Comparison of ENCODE assay signal across 13 cellular contexts in the genomic region with DNA sequence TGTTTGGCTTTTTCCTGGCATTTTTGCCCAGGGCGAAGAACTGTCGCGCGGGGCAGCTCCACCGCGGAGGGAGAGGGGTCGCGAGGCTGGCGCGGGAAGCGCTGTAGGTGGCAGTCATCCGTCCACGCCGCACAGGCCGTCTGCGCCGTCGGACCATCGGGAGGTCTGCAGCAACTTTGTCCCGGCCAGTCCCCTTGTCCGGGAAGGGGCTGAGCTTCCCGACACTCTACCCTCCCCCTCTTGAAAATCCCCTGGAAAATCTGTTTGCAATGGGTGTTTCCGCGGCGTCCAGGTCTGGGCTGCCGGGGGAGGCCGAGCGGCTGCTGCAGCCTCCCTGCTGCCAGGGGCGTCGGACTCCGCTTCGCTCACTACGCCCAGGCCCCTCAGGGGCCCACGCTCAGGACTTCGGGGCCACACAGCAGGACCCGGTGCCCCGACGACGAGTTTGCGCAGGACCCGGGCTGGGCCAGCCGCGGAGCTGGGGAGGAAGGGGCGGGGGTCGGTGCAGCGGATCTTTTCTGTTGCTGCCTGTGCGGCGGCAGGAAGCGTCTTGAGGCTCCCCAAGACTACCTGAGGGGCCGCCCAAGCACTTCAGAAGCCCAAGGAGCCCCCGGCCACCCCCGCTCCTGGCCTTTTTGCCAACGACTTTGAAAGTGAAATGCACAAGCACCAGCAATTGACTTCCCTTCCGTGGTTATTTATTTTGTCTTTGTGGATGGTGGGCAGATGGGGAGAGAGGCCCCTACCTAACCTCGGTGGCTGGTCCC. TPM values are rescaled to one million over a fixed set of nuclear protein-coding genes. Genes with fewer than 3 reads are reported as not detected.
DNase-seq lines count a peak whose midpoint lies in the region; ATAC-seq, FAIRE-seq and TF ChIP-seq lines count a peak whose summit lies in the region.
"Had no signal": no experiment of that assay in that cellular context is flagged by ENCODE, and none has a peak within 500 bp of the region (broad histone marks: within the 10 kb centered on the region; RNA-seq: fewer than 3 reads in every experiment).

No MANE protein-coding gene starts in this region.

- no peak overlapping the region for H3K4me3 ChIP-seq in A549
- H3K4me3 ChIP-seq: cardiac muscle cell had no signal

- TF ChIP-seq EP300 in A549 (IDR thresholded peaks at IDR 0.05): no peak

- H3K4me3 Mint-ChIP-seq in Calu3 (ENCODE audit: low read depth, unreplicated experiment) (peak overlapping the region; percentile 85), memory B cell (peak overlapping the region; percentile 58), HFFc6 (no peak overlapping the region)

- H3K27me3 Mint-ChIP-seq in Calu3 (ENCODE audit: unreplicated experiment) (peaks cover 38% of the 10 kb centered on the region), memory B cell (peaks cover 15% of the 10 kb centered on the region), HFFc6 (ENCODE audit: insufficient read depth) (peaks cover 25% of the 10 kb centered on the region)

- intact Hi-C loops in Calu3 (cut with micrococcal nuclease; ENCODE audit: unreplicated experiment): no loop called here

- peak overlapping the region; percentile 81; the same call in 2 of the 3 replicates for H3K4me2 ChIP-seq in A549

- TF ChIP-seq POLR2A in A549 (IDR thresholded peaks at IDR 0.05; ENCODE audit: low read length): no peak

- H3K9me3 Mint-ChIP-seq in Calu3 (ENCODE audit: low read depth, unreplicated experiment): no peaks in the 10 kb centered on the region
- H3K9me3 Mint-ChIP-seq in memory B cell: no peaks in the 10 kb centered on the region
- H3K9me3 Mint-ChIP-seq in HFFc6: no peaks in the 10 kb centered on the region

- H3K9me3 ChIP-seq in A549: no peaks in the 10 kb centered on the region
- H3K9me3 ChIP-seq: sigmoid colon had no signal

- ATAC-seq in A549 (no peak), memory B cell (ENCODE audit: low read depth) (no peak), GM21825 (IDR thresholded peaks at IDR 0.05; ENCODE audit: unreplicated experiment) (no peak), GM18858 (IDR thresholded peaks at IDR 0.05; ENCODE audit: unreplicated experiment) (no peak)
- ATAC-seq: activated CD4-positive, CD25-positive, alpha-beta regulatory T cell treated with anti-CD3 and anti-CD28 coated beads, Interleukin-2, amount 50 U/mL, for 24 hours had no signal

- BruUV-seq in Calu3 (replicated peaks; lab: Mats Ljungman, UMichigan): no TSS peak

- TF ChIP-seq CTCF in A549 (IDR thresholded peaks at IDR 0.05) (no peak), Calu3 (IDR thresholded peaks at IDR 0.05; ENCODE audit: unreplicated experiment) (no peak), HFFc6 (IDR thresholded peaks at IDR 0.05) (no peak)

- no peak overlapping the region for H3K27ac Mint-ChIP-seq in Calu3 (ENCODE audit: unreplicated experiment)
- peak overlapping the region; percentile 47 for H3K27ac Mint-ChIP-seq in memory B cell
- no peak overlapping the region for H3K27ac Mint-ChIP-seq in HFFc6

- POLR2A ChIA-PET in A549 (lab: Yijun Ruan, JAX): interaction anchor here (3.3 to 3.6 kb wide), 2 partner anchors 30 to 151 kb away, joined by 38 to 84 read pairs; no protein-coding TSS in a partner anchor

- H3K27ac ChIP-seq in A549: peak overlapping the region; percentile 95 to 98; a peak in 4 of 6 replicates
- H3K27ac ChIP-seq: cardiac muscle cell, sigmoid colon had no signal

- H3K4me1 ChIP-seq in A549: peaks cover 48% of the 10 kb centered on the region

- WGBS in A549 (ENCODE audit: missing lambda C conversion rate): 75% methylated on average over 45 of the region's 55 CpGs

- H3K4me1 Mint-ChIP-seq in Calu3 (ENCODE audit: low read depth, unreplicated experiment) (peaks cover 7% of the 10 kb centered on the region), memory B cell (peaks cover 23% of the 10 kb centered on the region), HFFc6 (ENCODE audit: low read depth) (peaks cover 13% of the 10 kb centered on the region; the same call in 1 of the 2 replicates)

- CTCF ChIA-PET in A549 (lab: Yijun Ruan, JAX) (interaction anchor here (0.6 to 15.4 kb wide), 40 partner anchors 8 to 915 kb away, joined by 3 to 238 read pairs (median 6); a partner anchor contains a TSS), Calu3 (lab: Charles Lee) (interaction anchor here (0.6 to 2.7 kb wide), 2 partner anchors 152 to 780 kb away, joined by 6 to 10 read pairs; no protein-coding TSS in a partner anchor)

- DNase-seq in A549 (ENCODE audit: low read depth in 1 of 2, low spot score in 1 of 2) (no peak), Calu3 (no peak), memory B cell (ENCODE audit: low spot score in 2 of 2) (peak; percentile 32 to 43), NCI-H128 (lab: John Stamatoyannopoulos, UW; ENCODE audit: unreplicated experiment) (no peak), HFFc6 (no peak)
- peak; percentile 63 for DNase-seq in activated CD8-positive, alpha-beta memory T cell treated with anti-CD3 and anti-CD28 coated beads, Interleukin-2, amount 50 U/mL, for 48 hours
- DNase-seq: DMS153, NCI-H1436 treated with DMSO at 0.1 percent for 48 hours had no signal

- no peak for FAIRE-seq in A549 (lab: Jason Lieb, UNC)

- TF ChIP-seq RAD21 in A549 (conservative IDR thresholded peaks at IDR 0.05 in 1 of 2, IDR thresholded peaks at IDR 0.05 in 1 of 2): no peak

- peaks cover 56% of the 10 kb centered on the region for H3K36me3 Mint-ChIP-seq in Calu3 (ENCODE audit: insufficient read depth, unreplicated experiment)
- peaks cover 4% of the 10 kb centered on the region for H3K36me3 Mint-ChIP-seq in memory B cell
- 0 out of 2 replicates have a peak, but pooled peaks cover 4% of the 10 kb centered on the region for H3K36me3 Mint-ChIP-seq in HFFc6 (ENCODE audit: low read depth)

TF ChIP-seq in A549, 52 proteins besides CTCF, POLR2A, EP300 and RAD21:
- no peak for TF ChIP-seq HOXB13 (CRISPR knock-in tag; IDR thresholded peaks at IDR 0.05; ENCODE audit: low read depth)
- no peak for TF ChIP-seq HDAC2 (IDR thresholded peaks at IDR 0.05)
- TF ChIP-seq KDM1A (IDR thresholded peaks at IDR 0.05; ENCODE audit: low read depth): no peak
- TF ChIP-seq ZNF302 (CRISPR knock-in tag; IDR thresholded peaks at IDR 0.05): no peak
- TF ChIP-seq JUN (IDR thresholded peaks at IDR 0.05): no peak
- TF ChIP-seq JUNB (IDR thresholded peaks at IDR 0.05): no peak
- no peak for TF ChIP-seq EHF (CRISPR knock-in tag; IDR thresholded peaks at IDR 0.05)
- TF ChIP-seq TP53 (CRISPR knock-in tag; IDR thresholded peaks at IDR 0.05): no peak
- TF ChIP-seq NPAS2 (CRISPR knock-in tag; IDR thresholded peaks at IDR 0.05; ENCODE audit: borderline replicate concordance): no peak
- no peak for TF ChIP-seq MYC (IDR thresholded peaks at IDR 0.05; ENCODE audit: borderline replicate concordance, low read length)
- no peak for TF ChIP-seq RARB (CRISPR knock-in tag; IDR thresholded peaks at IDR 0.05)
- no peak for TF ChIP-seq NR3C1 (IDR thresholded peaks at IDR 0.05)
- no peak for TF ChIP-seq FOSL2 (IDR thresholded peaks at IDR 0.05)
- no peak for TF ChIP-seq FOSL2 (CRISPR knock-in tag; IDR thresholded peaks at IDR 0.05)
- TF ChIP-seq ESRRA (IDR thresholded peaks at IDR 0.05; ENCODE audit: borderline replicate concordance, low read length): no peak
- TF ChIP-seq, protein P1, sequence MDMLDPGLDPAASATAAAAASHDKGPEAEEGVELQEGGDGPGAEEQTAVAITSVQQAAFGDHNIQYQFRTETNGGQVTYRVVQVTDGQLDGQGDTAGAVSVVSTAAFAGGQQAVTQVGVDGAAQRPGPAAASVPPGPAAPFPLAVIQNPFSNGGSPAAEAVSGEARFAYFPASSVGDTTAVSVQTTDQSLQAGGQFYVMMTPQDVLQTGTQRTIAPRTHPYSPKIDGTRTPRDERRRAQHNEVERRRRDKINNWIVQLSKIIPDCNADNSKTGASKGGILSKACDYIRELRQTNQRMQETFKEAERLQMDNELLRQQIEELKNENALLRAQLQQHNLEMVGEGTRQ (IDR thresholded peaks at IDR 0.05): no peak
- no peak for TF ChIP-seq RNF2 (IDR thresholded peaks at IDR 0.05; ENCODE audit: borderline replicate concordance, low read depth)
- TF ChIP-seq, protein P2, sequence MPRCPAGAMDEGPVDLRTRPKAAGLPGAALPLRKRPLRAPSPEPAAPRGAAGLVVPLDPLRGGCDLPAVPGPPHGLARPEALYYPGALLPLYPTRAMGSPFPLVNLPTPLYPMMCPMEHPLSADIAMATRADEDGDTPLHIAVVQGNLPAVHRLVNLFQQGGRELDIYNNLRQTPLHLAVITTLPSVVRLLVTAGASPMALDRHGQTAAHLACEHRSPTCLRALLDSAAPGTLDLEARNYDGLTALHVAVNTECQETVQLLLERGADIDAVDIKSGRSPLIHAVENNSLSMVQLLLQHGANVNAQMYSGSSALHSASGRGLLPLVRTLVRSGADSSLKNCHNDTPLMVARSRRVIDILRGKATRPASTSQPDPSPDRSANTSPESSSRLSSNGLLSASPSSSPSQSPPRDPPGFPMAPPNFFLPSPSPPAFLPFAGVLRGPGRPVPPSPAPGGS (IDR thresholded peaks at IDR 0.05): no peak
- no peak for TF ChIP-seq CBX2 (IDR thresholded peaks at IDR 0.05; ENCODE audit: borderline replicate concordance, low read depth)
- no peak for TF ChIP-seq ZFP36 (IDR thresholded peaks at IDR 0.05; ENCODE audit: borderline replicate concordance, partially characterized antibody)

RNA-seq across cellular contexts. Expression of a gene that starts 2.3 kb away (rescaled TPM):
- polyA plus RNA-seq in A549 (2011; rRNA removed) (21.9 and 34.1 TPM in 2 replicates), A549 (2017; fragmentation: RNase III; extraction: RNeasy Plus Mini Kit Qiagen cat#74134 plus additional on column Dnase treatment) (25.9 to 31.9 TPM (median 31.0 TPM) in 3 replicates)
- polyA plus RNA-seq in A549 (2012; cell fraction: cytosol; rRNA removed): 31.9 and 46.3 TPM in 2 replicates
- 48.9 and 61.8 TPM in 2 replicates for polyA plus RNA-seq in A549 (2012; cell fraction: nucleus; rRNA removed)
- 20.6 and 27.0 TPM in 2 replicates for polyA minus RNA-seq in A549 (2011; rRNA and poly(A)+ RNA removed)
- 40.2 and 46.8 TPM in 2 replicates for total RNA-seq in Calu3 (2022)
- 10 to 100 TPM; 18.2 to 20.2 (median 19.3) TPM for total RNA-seq in HFFc6 (2021; fragmentation: NEBNext Ultra II Directional; extraction: Animal tissue kit (Norgen Biotek cat#: 25700))

RNA-seq across cellular contexts. Expression of a gene that starts 44.7 kb away (rescaled TPM):
- polyA plus RNA-seq in A549 (2011; rRNA removed): 1.5 and 2.8 TPM in 2 replicates
- polyA plus RNA-seq in A549 (2012; cell fraction: cytosol; rRNA removed): 3.5 and 3.8 TPM in 2 replicates
- polyA plus RNA-seq in A549 (2012; cell fraction: nucleus; rRNA removed): 4.8 and 7.2 TPM in 2 replicates
- polyA plus RNA-seq in A549 (2017; fragmentation: RNase III; extraction: RNeasy Plus Mini Kit Qiagen cat#74134 plus additional on column Dnase treatment): 11.0 to 13.1 TPM (median 11.9 TPM) in 3 replicates
- 2.5 and 2.8 TPM in 2 replicates for polyA minus RNA-seq in A549 (2011; rRNA and poly(A)+ RNA removed)
- total RNA-seq in Calu3 (2022): 11.1 and 11.8 TPM in 2 replicates
- total RNA-seq in HFFc6 (2021; fragmentation: NEBNext Ultra II Directional; extraction: Animal tissue kit (Norgen Biotek cat#: 25700)): 10 to 100 TPM in 1 of 6 experiments, 1 to 10 TPM in 5; 6.0 to 10.6 (median 8.1) TPM

Comparison
In these comparisons a context has a peak if more than half of its experiments do, and no peak if none do; other contexts are left out.
1. DNase-seq: peak in activated CD8-positive, alpha-beta memory T cell treated with anti-CD3 and anti-CD28 coated beads, Interleukin-2, amount 50 U/mL, for 48 hours (single experiment) and memory B cell (2 of 2); none in A549 (0 of 2), Calu3 (single experiment), NCI-H128 (single experiment) and HFFc6 (single experiment).